Comparison of ENCODE assay signal across 8 cellular contexts in the genomic region with DNA sequence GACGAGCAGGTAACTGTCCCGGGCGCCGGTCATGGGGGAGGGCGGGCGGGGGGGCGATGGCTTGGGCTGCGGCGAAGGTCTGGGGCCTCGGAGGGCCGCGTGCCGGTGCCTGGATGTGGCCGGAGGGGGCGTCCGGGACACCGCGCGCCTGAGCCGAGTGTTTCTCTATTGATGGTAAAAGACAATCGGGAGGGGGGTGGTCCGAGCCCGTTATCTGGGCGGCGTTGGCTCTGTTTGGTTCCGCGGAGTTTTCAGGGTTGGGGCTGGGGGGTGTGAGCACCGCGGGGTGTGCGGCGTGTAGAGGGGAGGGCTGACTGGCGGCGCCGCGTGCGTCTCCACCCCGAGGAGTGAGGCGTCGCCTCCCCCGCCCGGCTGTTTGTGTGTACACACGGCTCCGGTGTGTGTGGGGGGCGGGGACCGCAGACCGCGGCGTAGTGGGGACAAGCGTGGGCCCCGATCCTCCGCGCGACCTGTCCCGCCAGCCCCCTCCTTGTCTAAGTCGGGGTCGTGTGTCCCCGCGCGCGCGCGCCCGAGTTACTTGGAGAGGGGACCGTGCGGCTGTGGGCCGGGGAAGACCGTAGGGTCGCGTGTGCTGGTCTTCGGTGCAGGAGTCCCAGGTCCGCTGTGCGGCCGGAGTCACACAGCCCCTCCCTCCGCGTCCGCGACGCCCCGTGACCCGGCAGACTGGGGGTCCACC. TPM values are rescaled to one million over a fixed set of nuclear protein-coding genes. Genes with fewer than 3 reads are reported as not detected.
DNase-seq lines count a peak whose midpoint lies in the region; ATAC-seq and TF ChIP-seq lines count a peak whose summit lies in the region.

No MANE protein-coding gene starts in this region.

- CTCF ChIA-PET in AG04449 (lab: Yijun Ruan, JAX) = no interaction called here

- H3K36me3 ChIP-seq in SU-DHL-6 (ENCODE audit: low read length) = no peaks in the 10 kb centered on the region

- ATAC-seq in GM18909 (IDR thresholded peaks at IDR 0.05; ENCODE audit: poor library complexity, unreplicated experiment) (peak; percentile 39), right cardiac atrium (peak; percentile 64 to 72)

- no peaks in the 10 kb centered on the region for H4K20me1 ChIP-seq in SU-DHL-6 (ENCODE audit: low read depth, low read length)

- DNase-seq in AG04449 (ENCODE audit: low read depth, low spot score) = no peak
- DNase-seq in HUDEP-2 (lab: John Stamatoyannopoulos, UW; ENCODE audit: unreplicated experiment in 76 of 76) = peak in 65 of 76 experiments; percentile 6 to 82 (median 50)
- DNase-seq in anterior cingulate cortex (lab: John Stamatoyannopoulos, UW) = peak in 52 of 58 donors; percentile 14 to 85 (median 62)
- peak; percentile 71 to 89 (median 82) for DNase-seq in right cardiac atrium
- DNase-seq in posterior cingulate gyrus = peak; percentile 40 to 95 (median 70)
- DNase-seq in NCI-H1694 treated with DMSO at 0.1 percent for 48 hours (lab: John Stamatoyannopoulos, UW) = no peak

- peaks cover 11% of the 10 kb centered on the region for H3K4me1 ChIP-seq in right cardiac atrium (ENCODE audit: control insufficient read depth, insufficient read depth, low read length)

- no peaks in the 10 kb centered on the region for H3K9me3 ChIP-seq in SU-DHL-6 (ENCODE audit: insufficient read depth, low read length)
- no peaks in the 10 kb centered on the region for H3K9me3 ChIP-seq in right cardiac atrium (ENCODE audit: control insufficient read depth, low read length)

- H3K27ac ChIP-seq in SU-DHL-6 (ENCODE audit: low read depth, low read length) (no peak overlapping the region), right cardiac atrium (ENCODE audit: low read length) (peak overlapping the region; percentile 84)

- no peaks in the 10 kb centered on the region for H3K79me2 ChIP-seq in SU-DHL-6 (ENCODE audit: insufficient read depth, low read length)

- intact Hi-C loops in right cardiac atrium (cut with DNase I) = loop anchor here in 1 of 4 donors (5.0 kb wide), 1 partner anchor 62 kb away; no protein-coding TSS in a partner anchor
- intact Hi-C loops in posterior cingulate gyrus (cut with DNase I) = loop anchor here (5.0 kb wide), 1 partner anchor 37 kb away; no protein-coding TSS in a partner anchor

- H3K4me2 ChIP-seq in SU-DHL-6 (ENCODE audit: low read depth, low read length, poor library complexity, severe bottlenecking) = peak overlapping the region; percentile 47

- H3K4me3 ChIP-seq in AG04449 (ENCODE audit: low read depth, low read length) (peak overlapping the region; percentile 93), SU-DHL-6 (ENCODE audit: insufficient read depth, low read length, poor library complexity, severe bottlenecking) (peak overlapping the region; percentile 41), right cardiac atrium (ENCODE audit: low read length) (peak overlapping the region; percentile 80)

- WGBS in right cardiac atrium = under 1% methylated on average over 80 of the region's 80 CpGs

- no peaks in the 10 kb centered on the region for H3K9me2 ChIP-seq in SU-DHL-6 (replicated peaks; ENCODE audit: insufficient read depth, low read length)

- TF ChIP-seq CTCF in AG04449 (IDR thresholded peaks at IDR 0.05; ENCODE audit: insufficient read depth, low read length, missing control alignments) (peak; percentile 42), SU-DHL-6 (IDR thresholded peaks at IDR 0.05; ENCODE audit: insufficient read depth, low read length, poor library complexity, severe bottlenecking) (no peak)

- POLR2A ChIA-PET in AG04449 (lab: Yijun Ruan, JAX) = no interaction called here

- no peaks in the 10 kb centered on the region for H3F3A ChIP-seq in SU-DHL-6 (ENCODE audit: insufficient read depth)

- no peak overlapping the region; the same call in 1 of the 2 replicates for H3K9ac ChIP-seq in SU-DHL-6 (ENCODE audit: low read length)

- no peak overlapping the region for H2AFZ ChIP-seq in SU-DHL-6 (ENCODE audit: low read depth, low read length, severe bottlenecking)

- H3K27me3 ChIP-seq in SU-DHL-6 (ENCODE audit: low read length) (no peaks in the 10 kb centered on the region), right cardiac atrium (ENCODE audit: control insufficient read depth, insufficient read depth) (no peaks in the 10 kb centered on the region)

RNA-seq across cellular contexts. Expression of gene CTIF, which starts 1.6 kb away (rescaled TPM):
- total RNA-seq in right cardiac atrium = 10 to 100 TPM; 41.0 to 78.2 (median 49.8) TPM
- polyA plus RNA-seq in right cardiac atrium = 42.3 TPM

Comparison
In these comparisons a context has a peak if more than half of its experiments do, and no peak if none do; other contexts are left out.
1. DNase-seq: peak in HUDEP-2 (65 of 76), anterior cingulate cortex (52 of 58), right cardiac atrium (3 of 3) and posterior cingulate gyrus (10 of 10); none in AG04449 (single experiment) and NCI-H1694 treated with DMSO at 0.1 percent for 48 hours (single experiment).
2. H3K4me3 ChIP-seq: peak in every context shown above with its lines; median percentile 93 in AG04449; 80 in right cardiac atrium; 41 in SU-DHL-6.